Comparison of ENCODE assay signal across 15 cellular contexts in the genomic region with DNA sequence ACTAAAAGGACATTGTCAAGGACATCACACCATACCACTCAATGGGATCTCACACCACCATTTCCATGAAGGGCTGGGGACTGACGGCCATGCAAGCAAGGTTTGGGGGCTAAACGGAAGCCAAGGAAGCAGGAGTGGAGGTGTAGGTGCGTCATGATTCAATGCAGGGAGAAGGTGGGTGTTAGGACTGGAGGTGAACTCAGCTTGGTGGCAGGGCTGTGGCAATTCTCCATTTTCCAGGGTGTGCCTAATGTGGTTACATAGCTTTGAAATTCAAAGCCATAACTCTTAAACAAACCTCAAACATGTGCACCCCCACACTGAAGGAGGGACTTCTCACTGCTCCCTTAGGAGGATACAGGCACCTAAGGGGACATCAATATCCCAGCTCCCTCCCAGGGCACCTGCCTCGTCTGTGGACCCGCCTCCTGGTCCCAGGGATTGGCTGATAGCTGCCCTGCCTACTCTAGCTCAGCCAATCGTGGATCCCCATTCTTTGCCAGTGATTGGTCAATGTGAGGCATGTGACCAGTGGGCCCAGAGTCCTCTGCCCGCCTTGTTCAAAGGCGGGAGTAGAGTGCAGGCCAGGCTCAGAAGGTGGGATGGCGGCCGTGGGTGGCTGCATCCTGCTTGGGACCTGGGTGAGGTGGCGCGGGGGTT.
"Had no signal": no experiment of that assay in that cellular context is flagged by ENCODE, and none has a peak within 500 bp of the region (broad histone marks: within the 10 kb centered on the region; RNA-seq: fewer than 3 reads in every experiment).

No MANE protein-coding gene starts in this region.

- H3K27ac Mint-ChIP-seq: activated CD8-positive, alpha-beta memory T cell treated with anti-CD3 and anti-CD28 coated beads, Interleukin-2, amount 10 ng/mL, durations not matched to agents 7 days and 5 days; activated naive CD8-positive, alpha-beta T cell treated with anti-CD3 and anti-CD28 coated beads for 36 hours; naive thymus-derived CD4-positive, alpha-beta T cell; stimulated activated naive B cell treated with anti-CD40 and anti-IgM and Interleukin-4, amounts not matched to agents 10 μg/mL and 1 μg/mL and 100 μg/mL, for 72 hours had no signal

- DNase-seq: activated CD4-positive, alpha-beta T cell treated with anti-CD3 and anti-CD28 coated beads, Interleukin-2, amount 50 U/mL, for 1 hour; activated CD8-positive, alpha-beta memory T cell treated with anti-CD3 and anti-CD28 coated beads, Interleukin-2, amount 10 ng/mL, durations not matched to agents 7 days and 5 days; activated effector memory CD4-positive, alpha-beta T cell treated with anti-CD3 and anti-CD28 coated beads, Interleukin-2, amount 50 U/mL, for 16 hours; activated naive CD8-positive, alpha-beta T cell treated with anti-CD3 and anti-CD28 coated beads for 36 hours; activated T-cell treated with anti-CD3 and anti-CD28 coated beads, Interleukin-2, amount 50 U/mL, for 4 hours; anterior cingulate cortex; left colon; naive thymus-derived CD4-positive, alpha-beta T cell; stimulated activated naive B cell treated with anti-CD40 and anti-IgM and Interleukin-4, amounts not matched to agents 10 μg/mL and 1 μg/mL and 100 μg/mL, for 72 hours; T1000; transverse colon had no signal

- ATAC-seq: activated CD8-positive, alpha-beta memory T cell treated with anti-CD3 and anti-CD28 coated beads, Interleukin-2, amount 10 ng/mL, durations not matched to agents 7 days and 5 days; activated T-cell treated with anti-CD3 and anti-CD28 coated beads, Interleukin-2, amount 50 U/mL, for 4 hours; left colon; naive thymus-derived CD4-positive, alpha-beta T cell; stimulated activated naive B cell treated with anti-CD40 and anti-IgM and Interleukin-4, amounts not matched to agents 10 μg/mL and 1 μg/mL and 100 μg/mL, for 72 hours had no signal

- H3K4me1 Mint-ChIP-seq: activated CD8-positive, alpha-beta memory T cell treated with anti-CD3 and anti-CD28 coated beads, Interleukin-2, amount 10 ng/mL, durations not matched to agents 7 days and 5 days; naive thymus-derived CD4-positive, alpha-beta T cell had no signal

- H3K27ac ChIP-seq: esophagus muscularis mucosa, right atrium auricular region, transverse colon, VCaP had no signal

- H3K4me2 ChIP-seq: smooth muscle cell had no signal

- H3K9me3 Mint-ChIP-seq: activated naive CD8-positive, alpha-beta T cell treated with anti-CD3 and anti-CD28 coated beads for 36 hours; activated T-cell treated with anti-CD3 and anti-CD28 coated beads, Interleukin-2, amount 50 U/mL, for 4 hours; stimulated activated naive B cell treated with anti-CD40 and anti-IgM and Interleukin-4, amounts not matched to agents 10 μg/mL and 1 μg/mL and 100 μg/mL, for 72 hours had no signal

- H3K36me3 ChIP-seq: esophagus muscularis mucosa, right atrium auricular region, transverse colon had no signal

- H3K36me3 Mint-ChIP-seq: activated CD8-positive, alpha-beta memory T cell treated with anti-CD3 and anti-CD28 coated beads, Interleukin-2, amount 10 ng/mL, durations not matched to agents 7 days and 5 days; activated naive CD8-positive, alpha-beta T cell treated with anti-CD3 and anti-CD28 coated beads for 36 hours; naive thymus-derived CD4-positive, alpha-beta T cell had no signal

- H3K4me1 ChIP-seq: right atrium auricular region, transverse colon had no signal

- H3K9me3 ChIP-seq: esophagus muscularis mucosa, right atrium auricular region, transverse colon had no signal

- H3K4me3 Mint-ChIP-seq: activated CD8-positive, alpha-beta memory T cell treated with anti-CD3 and anti-CD28 coated beads, Interleukin-2, amount 10 ng/mL, durations not matched to agents 7 days and 5 days; activated naive CD8-positive, alpha-beta T cell treated with anti-CD3 and anti-CD28 coated beads for 36 hours; activated T-cell treated with anti-CD3 and anti-CD28 coated beads, Interleukin-2, amount 50 U/mL, for 4 hours; naive thymus-derived CD4-positive, alpha-beta T cell; stimulated activated naive B cell treated with anti-CD40 and anti-IgM and Interleukin-4, amounts not matched to agents 10 μg/mL and 1 μg/mL and 100 μg/mL, for 72 hours had no signal

- H3K4me3 ChIP-seq: esophagus muscularis mucosa, right atrium auricular region, smooth muscle cell, transverse colon had no signal

- H3K27me3 ChIP-seq: right atrium auricular region had no signal
